Comparison of ENCODE assay signal across 24 cellular contexts in the genomic region with DNA sequence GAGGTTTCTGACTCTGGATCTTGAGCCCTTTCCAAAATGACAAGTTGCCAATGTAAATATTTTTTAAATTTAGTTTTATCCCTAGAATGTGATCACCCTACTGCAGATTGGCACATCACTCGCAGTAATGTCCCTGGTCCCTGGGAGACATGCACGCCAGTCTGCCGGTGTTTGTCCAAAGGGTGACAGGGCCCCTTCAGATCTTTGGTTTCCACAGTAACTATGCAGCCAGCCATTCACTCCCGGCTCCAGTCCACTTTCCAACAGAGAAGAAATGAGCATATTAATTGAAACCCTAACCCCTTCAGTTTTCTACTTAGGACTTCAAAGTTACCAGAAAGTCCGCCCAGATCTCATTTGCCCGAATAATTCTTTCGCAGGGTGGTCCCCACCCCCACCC. TPM values are rescaled to one million over a fixed set of nuclear protein-coding genes. Genes with fewer than 3 reads are reported as not detected.
"Had no signal": no experiment of that assay in that cellular context is flagged by ENCODE, and none has a peak within 500 bp of the region (broad histone marks: within the 10 kb centered on the region; RNA-seq: fewer than 3 reads in every experiment).

No MANE protein-coding gene starts in this region.

- H3K27ac ChIP-seq: breast epithelium, epithelial cell of prostate, esophagus squamous epithelium, heart right ventricle, left ventricle myocardium inferior, tibial nerve had no signal

- H3K27ac Mint-ChIP-seq: activated CD4-positive, alpha-beta memory T cell treated with anti-CD3 and anti-CD28 coated beads, Interleukin-2, amount 10 ng/mL, durations not matched to agents 7 days and 5 days; activated CD4-positive, alpha-beta T cell treated with anti-CD3 and anti-CD28 coated beads, Interleukin-2, amount 10 ng/mL, durations not matched to agents 7 days and 5 days; activated naive CD8-positive, alpha-beta T cell treated with anti-CD3 and anti-CD28 coated beads, Interleukin-2, amount 50 U/mL, for 24 hours; activated T-cell treated with anti-CD3 and anti-CD28 coated beads, Interleukin-2, amount 50 U/mL, for 24 hours; dendritic cell treated with granulocyte-macrophage colony-stimulating factor and Interleukin-4, amounts not matched to agents 40 ng/mL and 50 ng/mL, for 4 days; WTC11 had no signal

- H3K36me3 Mint-ChIP-seq: WTC11 had no signal

- H3K4me3 Mint-ChIP-seq: activated CD4-positive, alpha-beta memory T cell treated with anti-CD3 and anti-CD28 coated beads, Interleukin-2, amount 10 ng/mL, durations not matched to agents 7 days and 5 days; activated CD4-positive, alpha-beta T cell treated with anti-CD3 and anti-CD28 coated beads, Interleukin-2, amount 10 ng/mL, durations not matched to agents 7 days and 5 days; activated naive CD8-positive, alpha-beta T cell treated with anti-CD3 and anti-CD28 coated beads, Interleukin-2, amount 50 U/mL, for 24 hours; activated T-cell treated with anti-CD3 and anti-CD28 coated beads, Interleukin-2, amount 50 U/mL, for 24 hours; dendritic cell treated with granulocyte-macrophage colony-stimulating factor and Interleukin-4, amounts not matched to agents 40 ng/mL and 50 ng/mL, for 4 days; WTC11 had no signal

- DNase-seq: activated CD4-positive, alpha-beta memory T cell treated with anti-CD3 and anti-CD28 coated beads, Interleukin-2, amount 10 ng/mL, durations not matched to agents 7 days and 5 days; activated CD4-positive, alpha-beta T cell treated with anti-CD3 and anti-CD28 coated beads for 1 hour; activated CD4-positive, alpha-beta T cell treated with anti-CD3 and anti-CD28 coated beads, Interleukin-2, amount 10 ng/mL, durations not matched to agents 7 days and 5 days; activated CD8-positive, alpha-beta memory T cell treated with anti-CD3 and anti-CD28 coated beads, Interleukin-2, amount 50 U/mL, for 48 hours; activated gamma-delta T cell treated with Interleukin-2 at 50 U/mL for 16 hours; activated naive CD4-positive, alpha-beta T cell treated with anti-CD3 and anti-CD28 coated beads, Interleukin-2, amount 50 U/mL, for 16 hours; activated naive CD8-positive, alpha-beta T cell treated with anti-CD3 and anti-CD28 coated beads, Interleukin-2, amount 50 U/mL, for 24 hours; activated T-cell treated with anti-CD3 and anti-CD28 coated beads, Interleukin-2, amount 50 U/mL, for 24 hours; central memory CD4-positive, alpha-beta T cell; esophagus squamous epithelium; foreskin melanocyte; heart right ventricle; left ventricle myocardium inferior; mesendoderm; right cardiac atrium; stimulated activated CD4-positive, alpha-beta T cell treated with anti-CD3 and anti-CD28 coated beads, Interleukin-2, amount 100 ng/mL, for 48 hours; stimulated activated naive CD4-positive, alpha-beta T cell treated with Interleukin-2 at 50 U/mL for 16 hours; T-helper 2 cell had no signal

- H3K9me3 Mint-ChIP-seq: activated CD4-positive, alpha-beta memory T cell treated with anti-CD3 and anti-CD28 coated beads, Interleukin-2, amount 10 ng/mL, durations not matched to agents 7 days and 5 days; activated CD4-positive, alpha-beta T cell treated with anti-CD3 and anti-CD28 coated beads, Interleukin-2, amount 10 ng/mL, durations not matched to agents 7 days and 5 days; activated naive CD8-positive, alpha-beta T cell treated with anti-CD3 and anti-CD28 coated beads, Interleukin-2, amount 50 U/mL, for 24 hours; activated T-cell treated with anti-CD3 and anti-CD28 coated beads, Interleukin-2, amount 50 U/mL, for 24 hours; dendritic cell treated with granulocyte-macrophage colony-stimulating factor and Interleukin-4, amounts not matched to agents 40 ng/mL and 50 ng/mL, for 4 days; WTC11 had no signal

- H3K27me3 Mint-ChIP-seq: dendritic cell treated with granulocyte-macrophage colony-stimulating factor and Interleukin-4, amounts not matched to agents 40 ng/mL and 50 ng/mL, for 4 days had no signal

- H3K4me1 Mint-ChIP-seq: activated CD4-positive, alpha-beta memory T cell treated with anti-CD3 and anti-CD28 coated beads, Interleukin-2, amount 10 ng/mL, durations not matched to agents 7 days and 5 days; activated CD4-positive, alpha-beta T cell treated with anti-CD3 and anti-CD28 coated beads, Interleukin-2, amount 10 ng/mL, durations not matched to agents 7 days and 5 days; activated naive CD8-positive, alpha-beta T cell treated with anti-CD3 and anti-CD28 coated beads, Interleukin-2, amount 50 U/mL, for 24 hours had no signal

RNA-seq across cellular contexts. Expression of gene RASSF10, which starts 25.8 kb away (rescaled TPM):
- total RNA-seq: activated CD4-positive, alpha-beta memory T cell treated with anti-CD3 and anti-CD28 coated beads, Interleukin-2, amount 10 ng/mL, durations not matched to agents 7 days and 5 days; activated CD4-positive, alpha-beta T cell treated with anti-CD3 and anti-CD28 coated beads, Interleukin-2, amount 10 ng/mL, durations not matched to agents 7 days and 5 days; mononuclear cell had no signal
